8 cellular contexts compared by ENCODE assay signal in the genomic region with DNA sequence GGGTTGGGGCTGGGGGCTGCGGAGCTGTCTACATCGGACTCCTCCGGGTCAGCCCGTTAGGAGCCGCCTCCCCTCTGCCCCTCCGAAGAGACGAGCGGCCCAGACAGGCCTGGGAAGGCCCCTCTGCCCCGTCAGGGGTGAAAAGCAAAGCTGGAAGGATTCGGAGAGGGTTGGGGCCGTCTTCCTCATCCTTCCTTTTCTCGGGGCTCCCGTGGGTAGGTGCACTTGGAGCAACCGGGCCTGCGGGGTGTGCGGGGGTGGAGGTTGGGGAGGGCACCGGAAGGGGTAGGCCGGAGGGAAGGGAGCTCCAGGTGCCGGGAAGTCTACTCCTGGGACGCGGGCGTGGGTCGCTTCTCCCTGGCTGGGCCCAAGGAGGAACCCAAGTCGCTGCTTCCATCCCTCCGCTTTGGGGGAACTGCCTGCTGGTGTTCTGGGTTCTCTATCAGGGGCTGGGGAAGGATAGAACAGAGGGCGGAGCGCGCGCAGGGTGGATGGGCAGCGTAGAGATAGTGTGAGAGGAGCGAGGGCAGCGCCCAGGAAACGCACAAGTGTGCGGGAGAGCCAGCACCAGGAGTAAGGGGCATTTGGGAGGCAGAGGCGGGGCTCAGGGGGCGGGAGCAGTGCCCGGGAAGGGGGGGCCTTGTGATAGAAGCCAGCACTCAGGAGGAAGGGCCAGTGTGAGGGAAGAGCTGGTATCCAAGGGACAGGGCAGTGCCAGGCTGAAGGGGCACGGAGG. TPM values are rescaled to one million over a fixed set of nuclear protein-coding genes. Genes with fewer than 3 reads are reported as not detected.
DNase-seq lines count a peak whose midpoint lies in the region; ATAC-seq and TF ChIP-seq lines count a peak whose summit lies in the region.

No MANE protein-coding gene starts in this region.

- intact Hi-C loops in activated CD4-positive, alpha-beta T cell treated with anti-CD3 and anti-CD28 coated beads for 36 hours (cut with DNase I, micrococcal nuclease): loop anchor here (2.0 to 5.0 kb wide), 5 partner anchors 47 to 920 kb away; partner anchors contain the start of genes ALG3 (in 1 of the 2), EEF1AKMT4 (in 1 of the 2), EIF4G1 (in 1 of the 2) and KLHL24 (in 1 of the 2)

- H3K9me3 Mint-ChIP-seq in activated CD4-positive, alpha-beta T cell treated with anti-CD3 and anti-CD28 coated beads for 36 hours (ENCODE audit: low read depth): no peaks in the 10 kb centered on the region

- no peaks in the 10 kb centered on the region for H3K27me3 ChIP-seq in lung (ENCODE audit: control insufficient read depth, insufficient read depth)

- peak; percentile 89 for DNase-seq in DMS53 (lab: John Stamatoyannopoulos, UW)
- peak; percentile 57 for DNase-seq in GOT3 (lab: John Stamatoyannopoulos, UW)
- peak; percentile 79 for DNase-seq in NCI-H2029 treated with DMSO at 0.1 percent for 48 hours (lab: John Stamatoyannopoulos, UW)
- DNase-seq in activated CD4-positive, alpha-beta T cell treated with anti-CD3 and anti-CD28 coated beads for 36 hours: peak; percentile 69
- peak; percentile 51 for DNase-seq in dermis blood vessel endothelial cell
- peak; percentile 77 for DNase-seq in lung (ENCODE audit: low spot score)
- DNase-seq in stimulated activated CD8-positive, alpha-beta memory T cell treated with anti-CD3 and anti-CD28 coated beads, Interleukin-12 subunit alpha, Interleukin-12 subunit beta, amount 100 ng/mL, for 4 hours (ENCODE audit: low read depth): peak; percentile 28

- no peak for TF ChIP-seq CTCF in lung (IDR thresholded peaks at IDR 0.05; ENCODE audit: control extremely low read depth, extremely low read depth)

- peaks cover 32% of the 10 kb centered on the region for H3K36me3 Mint-ChIP-seq in activated CD4-positive, alpha-beta T cell treated with anti-CD3 and anti-CD28 coated beads for 36 hours (ENCODE audit: low read depth)

- peaks cover 0 to 11% of the 10 kb centered on the region in 2 donors for H3K4me1 ChIP-seq in lung (ENCODE audit: control insufficient read depth in 2 of 2, insufficient read depth in 2 of 2, low read length in 2 of 2)

- H3K4me1 Mint-ChIP-seq in activated CD4-positive, alpha-beta T cell treated with anti-CD3 and anti-CD28 coated beads for 36 hours: peaks cover 28% of the 10 kb centered on the region

- peak overlapping the region; percentile 98 for H3K4me3 Mint-ChIP-seq in activated CD4-positive, alpha-beta T cell treated with anti-CD3 and anti-CD28 coated beads for 36 hours

- H3K4me3 ChIP-seq in lung: peak overlapping the region; percentile 78

- ATAC-seq in activated CD4-positive, alpha-beta T cell treated with anti-CD3 and anti-CD28 coated beads for 36 hours: peak; percentile 15
- ATAC-seq in lung (ENCODE audit: insufficient read depth, low FRiP score): peak; percentile 37
- ATAC-seq in HG03139 (IDR thresholded peaks at IDR 0.05; ENCODE audit: unreplicated experiment): no peak

- no peaks in the 10 kb centered on the region for H3K9me3 ChIP-seq in lung (ENCODE audit: control insufficient read depth in 2 of 2, insufficient read depth in 1 of 2, low read length in 1 of 2)

- 0% methylated on average over 38 of the region's 38 CpGs for WGBS in lung, 2 donors

- peaks cover 3 to 14% of the 10 kb centered on the region in 2 donors for H3K36me3 ChIP-seq in lung (ENCODE audit: control insufficient read depth in 2 of 2, insufficient read depth in 2 of 2, low read length in 2 of 2)

- H3K27me3 Mint-ChIP-seq in activated CD4-positive, alpha-beta T cell treated with anti-CD3 and anti-CD28 coated beads for 36 hours: no peaks in the 10 kb centered on the region

- peak overlapping the region; percentile 96 to 99 for H3K27ac ChIP-seq in lung (ENCODE audit: low read depth in 1 of 2, low read length in 1 of 2)

- peak overlapping the region; percentile 97 for H3K27ac Mint-ChIP-seq in activated CD4-positive, alpha-beta T cell treated with anti-CD3 and anti-CD28 coated beads for 36 hours

- CTCF ChIA-PET in activated CD4-positive, alpha-beta T cell treated with anti-CD3 and anti-CD28 coated beads for 36 hours (lab: Charles Lee): interaction anchor here (0.7 to 1.8 kb wide), 6 partner anchors 9 to 179 kb away, joined by 3 to 9 read pairs (median 4); partner anchors contain the start of gene FAM131A

- POLR2A ChIA-PET in activated CD4-positive, alpha-beta T cell treated with anti-CD3 and anti-CD28 coated beads for 36 hours (lab: Charles Lee): interaction anchor here (0.6 kb wide), 1 partner anchor 24 kb away, joined by 3 read pairs; no protein-coding TSS in a partner anchor

RNA-seq across cellular contexts. Expression of gene POLR2H, which starts 0.6 kb away (rescaled TPM):
- 100 to 1,000 TPM; 130 to 143 TPM for total RNA-seq in activated CD4-positive, alpha-beta T cell treated with anti-CD3 and anti-CD28 coated beads for 36 hours
- total RNA-seq in dermis blood vessel endothelial cell: 91.2 and 135 TPM in 2 replicates
- total RNA-seq in lung: 10 to 100 TPM; 46.4 to 71.7 TPM
- 100 to 1,000 TPM in 1 of 2 donors, 10 to 100 TPM in 1; 93.2 to 139 TPM for polyA plus RNA-seq in lung

RNA-seq across cellular contexts. Expression of gene CLCN2, which starts 0.7 kb away (rescaled TPM):
- 1 to 10 TPM; 4.6 to 4.7 TPM for total RNA-seq in activated CD4-positive, alpha-beta T cell treated with anti-CD3 and anti-CD28 coated beads for 36 hours
- total RNA-seq in dermis blood vessel endothelial cell (3.2 and 5.4 TPM in 2 replicates), lung (1 to 10 TPM; 5.7 to 8.7 TPM)
- 1 to 10 TPM; 2.7 to 5.0 TPM for polyA plus RNA-seq in lung

RNA-seq across cellular contexts. Expression of gene THPO, which starts 15.9 kb away (rescaled TPM):
- total RNA-seq in activated CD4-positive, alpha-beta T cell treated with anti-CD3 and anti-CD28 coated beads for 36 hours: not detected
- total RNA-seq in dermis blood vessel endothelial cell: not detected in 2 replicates
- total RNA-seq in lung: under 1 TPM; 0.17 to 0.31 TPM
- polyA plus RNA-seq in lung: under 1 TPM; 0.18 to 0.22 TPM

RNA-seq across cellular contexts. Expression of gene CHRD, which starts 17.8 kb away (rescaled TPM):
- total RNA-seq in activated CD4-positive, alpha-beta T cell treated with anti-CD3 and anti-CD28 coated beads for 36 hours: under 1 TPM in 1 of 2 experiments, not detected in 1; 0.23 TPM
- 0.23 and 0.34 TPM in 2 replicates for total RNA-seq in dermis blood vessel endothelial cell
- total RNA-seq in lung: 10 to 100 TPM in 1 of 2 donors, 1 to 10 TPM in 1; 6.7 to 16.7 TPM
- polyA plus RNA-seq in lung: 1 to 10 TPM; 4.2 to 4.9 TPM

RNA-seq across cellular contexts. Expression of gene FAM131A, which starts 24.7 kb away (rescaled TPM):
- 1 to 10 TPM; 3.7 to 4.5 TPM for total RNA-seq in activated CD4-positive, alpha-beta T cell treated with anti-CD3 and anti-CD28 coated beads for 36 hours
- total RNA-seq in dermis blood vessel endothelial cell (32.9 and 50.5 TPM in 2 replicates), lung (10 to 100 TPM; 15.8 to 21.4 TPM)
- polyA plus RNA-seq in lung: 10 to 100 TPM; 12.9 to 15.5 TPM

Comparison
In these comparisons a context has a peak if more than half of its experiments do, and no peak if none do; other contexts are left out.
1. DNase-seq: peak in every context shown above with its lines; median percentile 89 in DMS53; 79 in NCI-H2029 treated with DMSO at 0.1 percent for 48 hours; 77 in lung; 69 in activated CD4-positive, alpha-beta T cell treated with anti-CD3 and anti-CD28 coated beads for 36 hours; 57 in GOT3; 51 in dermis blood vessel endothelial cell; 28 in stimulated activated CD8-positive, alpha-beta memory T cell treated with anti-CD3 and anti-CD28 coated beads, Interleukin-12 subunit alpha, Interleukin-12 subunit beta, amount 100 ng/mL, for 4 hours.